8 cellular contexts compared by ENCODE assay signal in genomic region chr11:10303558-10304363, GRCh38. TPM values are rescaled to one million over a fixed set of nuclear protein-coding genes. Genes with fewer than 3 reads are reported as not detected.
DNase-seq lines count a peak whose midpoint lies in the region; ATAC-seq and TF ChIP-seq lines count a peak whose summit lies in the region.

No MANE protein-coding gene starts in this region.

- TF ChIP-seq CTCF in left ventricle myocardium inferior (IDR thresholded peaks at IDR 0.05; ENCODE audit: borderline replicate concordance) (no peak), psoas muscle (IDR thresholded peaks at IDR 0.05) (no peak)

- H3K9me3 Mint-ChIP-seq in activated naive CD8-positive, alpha-beta T cell (ENCODE audit: low read depth): no peaks in the 10 kb centered on the region

- peaks cover 50% of the 10 kb centered on the region for H3K4me1 Mint-ChIP-seq in activated naive CD8-positive, alpha-beta T cell (ENCODE audit: low read depth)

- H3K36me3 ChIP-seq in left ventricle myocardium inferior (no peaks in the 10 kb centered on the region), psoas muscle (ENCODE audit: insufficient read depth in 1 of 2, low read depth in 1 of 2) (no peaks in the 10 kb centered on the region)

- peaks cover 67% of the 10 kb centered on the region for H3K4me1 ChIP-seq in left ventricle myocardium inferior
- H3K4me1 ChIP-seq in psoas muscle: peaks cover 16% of the 10 kb centered on the region

- intact Hi-C loops in left ventricle myocardium inferior (cut with micrococcal nuclease): no loop called here
- intact Hi-C loops in psoas muscle (cut with DNase I): loop anchor here in 1 of 2 donors (10.0 kb wide), 1 partner anchor 329 kb away; no protein-coding TSS in a partner anchor

- ATAC-seq in psoas muscle: peak in 1 of 4 donors; percentile 3
- no peak for ATAC-seq in HG02588 (IDR thresholded peaks at IDR 0.05; ENCODE audit: unreplicated experiment)

- peak overlapping the region; percentile 66 for H3K27ac Mint-ChIP-seq in activated naive CD8-positive, alpha-beta T cell

- WGBS in psoas muscle, 3 donors: 19 to 29% (median 26%) methylated on average over 29 of the region's 29 CpGs

- no peaks in the 10 kb centered on the region for H3K36me3 Mint-ChIP-seq in activated naive CD8-positive, alpha-beta T cell

- peaks cover 10% of the 10 kb centered on the region for H3K27me3 Mint-ChIP-seq in activated naive CD8-positive, alpha-beta T cell

- peak; percentile 27 for DNase-seq in stimulated activated CD4-positive, alpha-beta T cell treated with anti-CD3 and anti-CD28 coated beads, Interleukin-12 subunit alpha, Interleukin-12 subunit beta, amount 100 ng/mL, for 4 hours
- DNase-seq in stimulated activated CD4-positive, alpha-beta T cell treated with anti-CD3 and anti-CD28 coated beads, Interleukin-1b, Interleukin-23, amount 100 ng/mL, for 48 hours: no peak
- DNase-seq in NCI-H82 treated with DMSO at 0.1 percent for 48 hours (lab: John Stamatoyannopoulos, UW; ENCODE audit: unreplicated experiment) (peak; percentile 13), left ventricle myocardium inferior (peak; percentile 28), psoas muscle (peak; percentile 34 to 66), cerebellar nuclear complex (lab: John Stamatoyannopoulos, UW) (no peak)

- no peaks in the 10 kb centered on the region for H3K27me3 ChIP-seq in left ventricle myocardium inferior (ENCODE audit: low read depth)
- no peaks in the 10 kb centered on the region for H3K27me3 ChIP-seq in psoas muscle (ENCODE audit: insufficient read depth in 3 of 3, low read length in 2 of 3)

- H3K9me3 ChIP-seq in left ventricle myocardium inferior (replicated peaks) (no peaks in the 10 kb centered on the region), psoas muscle (no peaks in the 10 kb centered on the region)

- peak overlapping the region; percentile 96 for H3K4me3 Mint-ChIP-seq in activated naive CD8-positive, alpha-beta T cell

- peak overlapping the region; percentile 82 for H3K4me3 ChIP-seq in left ventricle myocardium inferior
- H3K4me3 ChIP-seq in psoas muscle: peak overlapping the region; percentile 84

- H3K27ac ChIP-seq in left ventricle myocardium inferior (replicated peaks): peak overlapping the region; percentile 91
- peak overlapping the region; percentile 86 for H3K27ac ChIP-seq in psoas muscle

RNA-seq across cellular contexts. Expression of gene ADM, which starts 1.1 kb away (rescaled TPM):
- total RNA-seq in left ventricle myocardium inferior (14.2 TPM), psoas muscle (10 to 100 TPM; 11.8 to 73.3 (median 27.8) TPM)
- polyA plus RNA-seq in psoas muscle: 10 to 100 TPM; 11.7 to 45.1 (median 23.1) TPM

RNA-seq across cellular contexts. Expression of gene SBF2, which starts 9.7 kb away (rescaled TPM):
- total RNA-seq in left ventricle myocardium inferior: 17.8 TPM
- 10 to 100 TPM; 10.6 to 12.6 (median 12.2) TPM for total RNA-seq in psoas muscle
- 1 to 10 TPM; 3.3 to 6.8 (median 5.5) TPM for polyA plus RNA-seq in psoas muscle

Comparison
In these comparisons a context has a peak if more than half of its experiments do, and no peak if none do; other contexts are left out.
1. DNase-seq: peak in stimulated activated CD4-positive, alpha-beta T cell treated with anti-CD3 and anti-CD28 coated beads, Interleukin-12 subunit alpha, Interleukin-12 subunit beta, amount 100 ng/mL, for 4 hours (single experiment), NCI-H82 treated with DMSO at 0.1 percent for 48 hours (single experiment), left ventricle myocardium inferior (single experiment) and psoas muscle (2 of 2); none in stimulated activated CD4-positive, alpha-beta T cell treated with anti-CD3 and anti-CD28 coated beads, Interleukin-1b, Interleukin-23, amount 100 ng/mL, for 48 hours (single experiment) and cerebellar nuclear complex (0 of 2).